ENCODE assay signal across 1 cellular context in genomic region chr1:153626477-153626928, GRCh38.
TF ChIP-seq lines count a peak whose summit lies in the region.

No MANE protein-coding gene starts in this region.

TF ChIP-seq in K562, 482 proteins besides CTCF, POLR2A, EP300 and RAD21:
- TF ChIP-seq MLX (CRISPR knock-in tag; conservative IDR thresholded peaks at IDR 0.05) (0 out of 4 replicates have a peak, but pooled peaks of 1 of the 2 experiments have one; percentile 34), PRDM10 (IDR thresholded peaks at IDR 0.05; ENCODE audit: partially characterized antibody) (peak; percentile 87), ELF4 (CRISPR knock-in tag; IDR thresholded peaks at IDR 0.05) (no peak), ZC3H4 (CRISPR knock-in tag; IDR thresholded peaks at IDR 0.05; ENCODE audit: borderline replicate concordance) (0 out of 2 replicates have a peak, but pooled peaks have one; percentile 23), GABPB1 (CRISPR knock-in tag; IDR thresholded peaks at IDR 0.05) (peak; percentile 10; the same call in 1 of the 2 replicates), JUNB (CRISPR knock-in tag; conservative IDR thresholded peaks at IDR 0.05) (no peak)
